23 cellular contexts compared by ENCODE assay signal in the genomic region with DNA sequence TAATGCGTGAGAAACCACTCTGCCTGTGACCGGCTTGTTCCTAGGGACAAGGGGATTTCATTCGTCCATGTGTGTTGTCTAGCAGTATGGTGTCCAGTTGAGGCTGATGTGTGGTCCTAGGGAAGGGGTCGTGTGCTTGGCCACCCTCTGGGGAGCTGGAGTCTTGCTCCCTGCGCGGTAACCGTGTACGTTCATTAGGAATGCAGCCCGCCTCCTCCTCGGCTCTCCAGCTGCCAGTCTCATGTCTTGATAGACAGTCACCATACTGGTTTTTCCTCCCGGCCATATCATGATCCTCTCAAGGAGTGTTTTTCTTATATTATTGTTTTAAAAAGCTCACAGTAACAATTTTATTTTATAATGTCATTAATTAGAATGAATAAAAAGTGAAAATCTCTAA.
"Had no signal": no experiment of that assay in that cellular context is flagged by ENCODE, and none has a peak within 500 bp of the region (broad histone marks: within the 10 kb centered on the region; RNA-seq: fewer than 3 reads in every experiment).

No MANE protein-coding gene starts in this region.

- H3K4me3 ChIP-seq: breast epithelium had no signal

- H3K9me3 ChIP-seq: breast epithelium had no signal

- H3K4me3 Mint-ChIP-seq: activated CD4-positive, alpha-beta memory T cell treated with anti-CD3 and anti-CD28 coated beads, Interleukin-2, amount 10 ng/mL, durations not matched to agents 7 days and 5 days; activated CD4-positive, alpha-beta T cell treated with anti-CD3 and anti-CD28 coated beads for 36 hours; activated naive CD4-positive, alpha-beta T cell treated with anti-CD3 and anti-CD28 coated beads, Interleukin-2, amount 10 ng/mL, durations not matched to agents 7 days and 5 days; activated naive CD8-positive, alpha-beta T cell treated with anti-CD3 and anti-CD28 coated beads, Interleukin-2, amount 10 ng/mL, durations not matched to agents 7 days and 5 days; activated T-helper 17 cell treated with anti-CD3 and anti-CD28 coated beads, Interleukin-2, amount 50 U/mL, for 72 hours; T-cell had no signal

- H3K36me3 Mint-ChIP-seq: activated naive CD4-positive, alpha-beta T cell treated with anti-CD3 and anti-CD28 coated beads, Interleukin-2, amount 10 ng/mL, durations not matched to agents 7 days and 5 days; activated naive CD8-positive, alpha-beta T cell treated with anti-CD3 and anti-CD28 coated beads, Interleukin-2, amount 10 ng/mL, durations not matched to agents 7 days and 5 days; T-cell had no signal

- H3K9me3 Mint-ChIP-seq: activated CD4-positive, alpha-beta memory T cell treated with anti-CD3 and anti-CD28 coated beads, Interleukin-2, amount 10 ng/mL, durations not matched to agents 7 days and 5 days; activated naive CD4-positive, alpha-beta T cell treated with anti-CD3 and anti-CD28 coated beads, Interleukin-2, amount 10 ng/mL, durations not matched to agents 7 days and 5 days; activated naive CD8-positive, alpha-beta T cell treated with anti-CD3 and anti-CD28 coated beads, Interleukin-2, amount 10 ng/mL, durations not matched to agents 7 days and 5 days; activated T-helper 17 cell treated with anti-CD3 and anti-CD28 coated beads, Interleukin-2, amount 50 U/mL, for 72 hours; T-cell had no signal

- DNase-seq: activated CD4-positive, alpha-beta memory T cell treated with anti-CD3 and anti-CD28 coated beads, Interleukin-2, amount 10 ng/mL, durations not matched to agents 7 days and 5 days; activated CD4-positive, alpha-beta T cell treated with anti-CD3 and anti-CD28 coated beads for 36 hours; activated CD4-positive, alpha-beta T cell treated with anti-CD3 and anti-CD28 coated beads, Interleukin-2, amount 50 U/mL, for 1 hour; activated gamma-delta T cell; activated naive CD4-positive, alpha-beta T cell treated with anti-CD3 and anti-CD28 coated beads, Interleukin-2, amount 10 ng/mL, durations not matched to agents 7 days and 5 days; activated naive CD8-positive, alpha-beta T cell treated with anti-CD3 and anti-CD28 coated beads, Interleukin-2, amount 10 ng/mL, durations not matched to agents 7 days and 5 days; activated T-cell treated with anti-CD3 and anti-CD28 coated beads for 4 hours; activated T-cell treated with anti-CD3 and anti-CD28 coated beads, Interleukin-2, amount 50 U/mL, for 48 hours; aorta; caudate nucleus; Kasumi-1; KBM-7; NCI-H1048; NCI-H146; NCI-H187 treated with DMSO at 0.1 percent for 48 hours; NCI-H2081 treated with DMSO at 0.1 percent for 48 hours; NCI-H446; NCI-H524; SHP77 treated with DMSO at 0.1 percent for 48 hours; T-cell had no signal

- H3K27ac Mint-ChIP-seq: activated CD4-positive, alpha-beta memory T cell treated with anti-CD3 and anti-CD28 coated beads, Interleukin-2, amount 10 ng/mL, durations not matched to agents 7 days and 5 days; activated CD4-positive, alpha-beta T cell treated with anti-CD3 and anti-CD28 coated beads for 36 hours; activated naive CD4-positive, alpha-beta T cell treated with anti-CD3 and anti-CD28 coated beads, Interleukin-2, amount 10 ng/mL, durations not matched to agents 7 days and 5 days; activated naive CD8-positive, alpha-beta T cell treated with anti-CD3 and anti-CD28 coated beads, Interleukin-2, amount 10 ng/mL, durations not matched to agents 7 days and 5 days; activated T-helper 17 cell treated with anti-CD3 and anti-CD28 coated beads, Interleukin-2, amount 50 U/mL, for 72 hours; T-cell had no signal

- H3K27ac ChIP-seq: breast epithelium, VCaP had no signal

- ATAC-seq: activated CD4-positive, alpha-beta T cell treated with anti-CD3 and anti-CD28 coated beads for 36 hours; activated T-helper 17 cell treated with anti-CD3 and anti-CD28 coated beads, Interleukin-2, amount 50 U/mL, for 72 hours; T-cell had no signal

- H3K27me3 ChIP-seq: breast epithelium had no signal
